Comparison of ENCODE assay signal across 19 cellular contexts in the genomic region with DNA sequence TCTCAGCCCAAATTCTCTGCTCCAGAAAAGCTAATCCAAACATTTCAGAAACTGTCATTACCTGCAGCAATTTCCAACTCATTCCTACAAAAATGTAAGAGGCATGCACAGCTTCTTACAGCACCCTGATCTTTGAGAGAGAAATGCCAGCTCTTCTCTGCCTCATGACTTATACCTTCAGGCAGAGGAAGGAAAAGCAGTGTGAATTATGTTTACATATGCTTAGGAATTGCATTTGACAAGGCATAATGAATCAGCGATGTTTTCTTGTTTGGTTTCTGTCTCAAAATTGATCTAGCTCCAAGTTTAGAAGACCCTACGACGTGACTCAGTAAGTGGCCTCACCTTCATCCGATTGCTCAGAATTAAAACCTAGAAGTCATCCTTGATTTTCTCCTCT. TPM values are rescaled to one million over a fixed set of nuclear protein-coding genes. Genes with fewer than 3 reads are reported as not detected.
DNase-seq lines count a peak whose midpoint lies in the region; ATAC-seq and TF ChIP-seq lines count a peak whose summit lies in the region.
"Had no signal": no experiment of that assay in that cellular context is flagged by ENCODE, and none has a peak within 500 bp of the region (broad histone marks: within the 10 kb centered on the region; RNA-seq: fewer than 3 reads in every experiment).

No MANE protein-coding gene starts in this region.

- WGBS in IMR-90 (ENCODE audit: extremely low coverage in 2 of 2, insufficient read length in 1 of 2), 2 experiments: 82% methylated on average over 3 of the region's 4 CpGs; no CpG with 5 or more reads in 1 of the 2 experiments

- no peak overlapping the region; the same call in 1 of the 2 replicates for H2BK20ac ChIP-seq in IMR-90 (ENCODE audit: low read depth, low read length)

- H2BK15ac ChIP-seq in IMR-90 (ENCODE audit: low read depth, low read length): no peak overlapping the region

- peak; percentile 51 for ATAC-seq in IMR-90 (ENCODE audit: low read depth)

- H3K4ac ChIP-seq in IMR-90 (ENCODE audit: low read depth, low read length): no peak overlapping the region

- H4K8ac ChIP-seq in IMR-90 (ENCODE audit: low read depth in 2 of 2, low read length in 2 of 2): no peak overlapping the region; a peak in 1 of 4 replicates

- no peak overlapping the region for H2BK5ac ChIP-seq in IMR-90 (ENCODE audit: low read depth, low read length, poor library complexity, severe bottlenecking)

- no peak overlapping the region for H3K18ac ChIP-seq in IMR-90 (ENCODE audit: low read depth, low read length)

- in situ Hi-C loops in IMR-90 (cut with MboI; ENCODE audit: low sequenced_read_pairs): no loop called here

- no peaks in the 10 kb centered on the region for H3K9me3 ChIP-seq in IMR-90 (ENCODE audit: control insufficient read depth, insufficient read depth, low read length)
- no peaks in the 10 kb centered on the region for H3K9me3 ChIP-seq in adipocyte (ENCODE audit: control insufficient read depth, low read length)
- no peaks in the 10 kb centered on the region for H3K9me3 ChIP-seq in iPS-15b (ENCODE audit: control insufficient read depth, insufficient read depth, low read length)
- H3K9me3 ChIP-seq: Caco-2, HAP-1 had no signal

- H3K27me3 ChIP-seq in IMR-90 (ENCODE audit: control insufficient read depth, insufficient read depth, low read length) (no peaks in the 10 kb centered on the region), adipocyte (replicated peaks; ENCODE audit: control insufficient read depth, insufficient read depth, low read length) (no peaks in the 10 kb centered on the region), iPS-15b (ENCODE audit: control insufficient read depth, insufficient read depth, low read length) (no peaks in the 10 kb centered on the region)

- dilution Hi-C loops in IMR-90 (cut with HindIII; ENCODE audit: low sequenced_read_pairs, unreplicated experiment): no loop called here

- peak; percentile 53 for DNase-seq in EL
- DNase-seq in IMR-90: peak; percentile 44
- peak; percentile 36 for DNase-seq in adipocyte (ENCODE audit: low read depth)
- no peak for DNase-seq in ureter (ENCODE audit: low spot score)
- no peak for DNase-seq in mucosa of gallbladder (ENCODE audit: low spot score)
- DNase-seq in SW480 (ENCODE audit: low spot score): no peak
- no peak for DNase-seq in NCI-H510A (lab: John Stamatoyannopoulos, UW)
- DNase-seq: Caco-2; CD4-positive, alpha-beta T cell; NCI-H1105; NCI-H2081; NCI-H2171 treated with DMSO at 0.1 percent for 48 hours; NCI-H446; NCI-H69; NK-92 treated with Interleukin-12 subunit alpha and Interleukin-12 subunit beta, amount 100 ng/mL, for 24 hours; OCI-M1; SHP77 treated with DMSO at 0.1 percent for 48 hours had no signal

- no peak overlapping the region for H3K23ac ChIP-seq in IMR-90 (ENCODE audit: low read depth, low read length)

- H3K36me3 ChIP-seq in IMR-90 (ENCODE audit: control insufficient read depth, insufficient read depth, low read length) (no peaks in the 10 kb centered on the region), adipocyte (ENCODE audit: control insufficient read depth, insufficient read depth, low read length, severe bottlenecking) (no peaks in the 10 kb centered on the region), iPS-15b (ENCODE audit: control insufficient read depth, insufficient read depth, low read length) (no peaks in the 10 kb centered on the region)
- H3K36me3 ChIP-seq: HAP-1 had no signal

- no peaks in the 10 kb centered on the region; a peak in 1 of 4 replicates for H3K79me1 ChIP-seq in IMR-90 (ENCODE audit: low read depth in 1 of 2, low read length in 2 of 2)

- no peak for TF ChIP-seq POLR2A in IMR-90 (IDR thresholded peaks at IDR 0.05; ENCODE audit: low read depth, low read length)

- H4K5ac ChIP-seq in IMR-90 (ENCODE audit: low read depth, low read length): no peak overlapping the region

- TF ChIP-seq CTCF in IMR-90 (conservative IDR thresholded peaks at IDR 0.05; ENCODE audit: low read depth, low read length): no peak

- H3K9ac ChIP-seq in IMR-90 (ENCODE audit: low read depth, low read length) (no peak overlapping the region), adipocyte (ENCODE audit: low read length) (no peak overlapping the region), iPS-15b (ENCODE audit: low read depth, low read length) (peak overlapping the region; percentile 50)

- no peak overlapping the region for H3K27ac ChIP-seq in IMR-90 (ENCODE audit: insufficient read depth, low read length)

- no peak for TF ChIP-seq RAD21 in IMR-90 (IDR thresholded peaks at IDR 0.05; ENCODE audit: low read length)

- H4K91ac ChIP-seq in IMR-90 (ENCODE audit: insufficient read depth, low read depth, low read length): no peak overlapping the region

- no peak overlapping the region for H3K56ac ChIP-seq in IMR-90 (ENCODE audit: extremely low read depth, insufficient read depth, low read length)

- H2AK9ac ChIP-seq in IMR-90 (replicated peaks; ENCODE audit: low read depth, low read length, poor library complexity): no peak overlapping the region

- no peak overlapping the region for H2AK5ac ChIP-seq in IMR-90 (ENCODE audit: low read depth, low read length)

- BruUV-seq in IMR-90 (replicated peaks; lab: Mats Ljungman, UMichigan): no TSS peak

- no peak overlapping the region for H3K4me2 ChIP-seq in IMR-90 (ENCODE audit: low read depth, low read length)

- no peak overlapping the region for H2BK120ac ChIP-seq in IMR-90 (ENCODE audit: low read depth, low read length)

- intact Hi-C loops in IMR-90 (cut with micrococcal nuclease): no loop called here

- H4K20me1 ChIP-seq in IMR-90 (ENCODE audit: insufficient read depth, low read length): no peaks in the 10 kb centered on the region

- H3K4me1 ChIP-seq in IMR-90 (ENCODE audit: control insufficient read depth, insufficient read depth, low read length): no peaks in the 10 kb centered on the region; the same call in 1 of the 2 replicates
- H3K4me1 ChIP-seq in adipocyte (ENCODE audit: control insufficient read depth, insufficient read depth, low read length): no peaks in the 10 kb centered on the region
- peaks cover 8% of the 10 kb centered on the region for H3K4me1 ChIP-seq in iPS-15b (ENCODE audit: control insufficient read depth, insufficient read depth, low read length)
- H3K4me1 ChIP-seq: Caco-2, HAP-1 had no signal

- POLR2A ChIA-PET in IMR-90 (lab: Charles Lee; ENCODE audit: unreplicated experiment): no interaction called here

- H3K9me1 ChIP-seq in IMR-90 (ENCODE audit: insufficient read depth, low read length): no peaks in the 10 kb centered on the region; the same call in 1 of the 2 replicates

- no peak overlapping the region for H3K14ac ChIP-seq in IMR-90 (replicated peaks; ENCODE audit: low read depth, low read length)

- H2AFZ ChIP-seq in IMR-90 (replicated peaks; ENCODE audit: low read length, poor library complexity): no peak overlapping the region

- H3K4me3 ChIP-seq in IMR-90 (ENCODE audit: insufficient read depth, low read depth, low read length) (no peak overlapping the region), adipocyte (ENCODE audit: low read length) (no peak overlapping the region), iPS-15b (ENCODE audit: low read depth, low read length) (no peak overlapping the region)
- H3K4me3 ChIP-seq: HAP-1 had no signal

- CTCF ChIA-PET in IMR-90 (lab: Yijun Ruan, JAX): interaction anchor here (0.7 to 1.3 kb wide), 4 partner anchors 10 to 175 kb away, joined by 3 read pairs; no protein-coding TSS in a partner anchor

TF ChIP-seq in IMR-90, 13 proteins besides CTCF, POLR2A, EP300 and RAD21:
- TF ChIP-seq BHLHE40 (IDR thresholded peaks at IDR 0.05; ENCODE audit: low read depth, low read length): no peak
- TF ChIP-seq CHD1 (IDR thresholded peaks at IDR 0.05; ENCODE audit: low read depth, low read length): no peak

RNA-seq across cellular contexts. Expression of gene AGA, which starts 21.8 kb away (rescaled TPM):
- total RNA-seq in IMR-90 (2012; rRNA removed) (35.8 and 38.5 TPM in 2 replicates), ureter (27.5 TPM), mucosa of gallbladder (38.9 TPM)
- polyA plus RNA-seq in IMR-90 (2012; rRNA removed): 24.7 and 26.3 TPM in 2 replicates
- 21.4 and 27.6 TPM in 2 replicates for polyA plus RNA-seq in IMR-90 (2012; cell fraction: cytosol; rRNA removed)
- polyA plus RNA-seq in IMR-90 (2012; cell fraction: nucleus; rRNA removed; ENCODE audit: low replicate concordance): 9.2 and 18.4 TPM in 2 replicates

Comparison
In these comparisons a context has a peak if more than half of its experiments do, and no peak if none do; other contexts are left out.
1. DNase-seq: peak in EL (single experiment), IMR-90 (single experiment) and adipocyte (single experiment); none in ureter (single experiment), mucosa of gallbladder (single experiment), SW480 (single experiment) and NCI-H510A (single experiment).